Comparison of ENCODE assay signal across 27 cellular contexts in genomic region chr22:49087716-49088660, GRCh38.
"Had no signal": no experiment of that assay in that cellular context is flagged by ENCODE, and none has a peak within 500 bp of the region (broad histone marks: within the 10 kb centered on the region; RNA-seq: fewer than 3 reads in every experiment).

No MANE protein-coding gene starts in this region.

- H3K27ac ChIP-seq: adrenal gland, body of pancreas, cardiac muscle cell, epithelial cell of prostate, esophagus squamous epithelium, prostate gland, vagina had no signal

- H3K9me3 Mint-ChIP-seq: activated B cell treated with CpG ODN at 0.5 μM for 24 hours; activated CD8-positive, alpha-beta T cell treated with anti-CD3 and anti-CD28 coated beads for 36 hours; activated naive CD4-positive, alpha-beta T cell treated with anti-CD3 and anti-CD28 coated beads, Interleukin-2, amount 50 U/mL, for 24 hours; activated T-cell treated with anti-CD3 and anti-CD28 coated beads, Interleukin-2, amount 50 U/mL, for 4 hours; activated T-helper 17 cell treated with anti-CD3 and anti-CD28 coated beads, Interleukin-2, amount 50 U/mL, for 72 hours; naive thymus-derived CD8-positive, alpha-beta T cell; stimulated activated memory B cell treated with anti-CD40 and anti-IgM and Interleukin-4, amounts not matched to agents 10 μg/mL and 1 μg/mL and 100 μg/mL, for 72 hours; stimulated activated naive CD8-positive, alpha-beta T cell treated with anti-CD3 and anti-CD28 coated beads, Interleukin-15, amount 100 ng/mL, for 72 hours; T-helper 2 cell treated with Interferon-gamma antibody and Interleukin-4, amounts not matched to agents 5 μg/mL and 100 μg/mL, for 36 hours; type B pancreatic cell had no signal

- H3K27me3 Mint-ChIP-seq: activated B cell treated with CpG ODN at 0.5 μM for 24 hours; activated CD8-positive, alpha-beta T cell treated with anti-CD3 and anti-CD28 coated beads for 36 hours; activated T-helper 17 cell treated with anti-CD3 and anti-CD28 coated beads, Interleukin-2, amount 50 U/mL, for 72 hours had no signal

- H3K4me1 ChIP-seq: adrenal gland, body of pancreas, prostate gland, vagina had no signal

- H3K4me1 Mint-ChIP-seq: activated B cell treated with CpG ODN at 0.5 μM for 24 hours; activated naive CD4-positive, alpha-beta T cell treated with anti-CD3 and anti-CD28 coated beads, Interleukin-2, amount 50 U/mL, for 24 hours; activated T-helper 17 cell treated with anti-CD3 and anti-CD28 coated beads, Interleukin-2, amount 50 U/mL, for 72 hours; naive thymus-derived CD8-positive, alpha-beta T cell; stimulated activated memory B cell treated with anti-CD40 and anti-IgM and Interleukin-4, amounts not matched to agents 10 μg/mL and 1 μg/mL and 100 μg/mL, for 72 hours; stimulated activated naive CD8-positive, alpha-beta T cell treated with anti-CD3 and anti-CD28 coated beads, Interleukin-15, amount 100 ng/mL, for 72 hours had no signal

- H3K36me3 Mint-ChIP-seq: activated naive CD4-positive, alpha-beta T cell treated with anti-CD3 and anti-CD28 coated beads, Interleukin-2, amount 50 U/mL, for 24 hours; naive thymus-derived CD8-positive, alpha-beta T cell; stimulated activated memory B cell treated with anti-CD40 and anti-IgM and Interleukin-4, amounts not matched to agents 10 μg/mL and 1 μg/mL and 100 μg/mL, for 72 hours; type B pancreatic cell had no signal

- H3K36me3 ChIP-seq: adrenal gland, cardiac muscle cell, esophagus squamous epithelium, prostate gland, vagina had no signal

- H3K4me3 ChIP-seq: adrenal gland, body of pancreas, cardiac muscle cell, esophagus squamous epithelium, prostate gland, vagina had no signal

- H3K4me3 Mint-ChIP-seq: activated B cell treated with CpG ODN at 0.5 μM for 24 hours; activated CD8-positive, alpha-beta T cell treated with anti-CD3 and anti-CD28 coated beads for 36 hours; activated naive CD4-positive, alpha-beta T cell treated with anti-CD3 and anti-CD28 coated beads, Interleukin-2, amount 50 U/mL, for 24 hours; activated T-cell treated with anti-CD3 and anti-CD28 coated beads, Interleukin-2, amount 50 U/mL, for 4 hours; activated T-helper 17 cell treated with anti-CD3 and anti-CD28 coated beads, Interleukin-2, amount 50 U/mL, for 72 hours; naive thymus-derived CD8-positive, alpha-beta T cell; stimulated activated memory B cell treated with anti-CD40 and anti-IgM and Interleukin-4, amounts not matched to agents 10 μg/mL and 1 μg/mL and 100 μg/mL, for 72 hours; stimulated activated naive CD8-positive, alpha-beta T cell treated with anti-CD3 and anti-CD28 coated beads, Interleukin-15, amount 100 ng/mL, for 72 hours; T-helper 2 cell treated with Interferon-gamma antibody and Interleukin-4, amounts not matched to agents 5 μg/mL and 100 μg/mL, for 36 hours; type B pancreatic cell had no signal

- FAIRE-seq: small intestine had no signal

- H3K27ac Mint-ChIP-seq: activated B cell treated with CpG ODN at 0.5 μM for 24 hours; activated CD8-positive, alpha-beta T cell treated with anti-CD3 and anti-CD28 coated beads for 36 hours; activated naive CD4-positive, alpha-beta T cell treated with anti-CD3 and anti-CD28 coated beads, Interleukin-2, amount 50 U/mL, for 24 hours; activated T-helper 17 cell treated with anti-CD3 and anti-CD28 coated beads, Interleukin-2, amount 50 U/mL, for 72 hours; naive thymus-derived CD8-positive, alpha-beta T cell; stimulated activated memory B cell treated with anti-CD40 and anti-IgM and Interleukin-4, amounts not matched to agents 10 μg/mL and 1 μg/mL and 100 μg/mL, for 72 hours; T-helper 2 cell treated with Interferon-gamma antibody and Interleukin-4, amounts not matched to agents 5 μg/mL and 100 μg/mL, for 36 hours; type B pancreatic cell had no signal

- H3K9me3 ChIP-seq: adrenal gland, body of pancreas, esophagus squamous epithelium, prostate gland, vagina had no signal

- H3K27me3 ChIP-seq: body of pancreas, cardiac muscle cell, vagina had no signal

- DNase-seq: activated B cell treated with CpG ODN at 0.5 μM for 24 hours; activated CD4-positive, alpha-beta T cell treated with anti-CD3 and anti-CD28 coated beads, Interleukin-2, amount 50 U/mL, for 1 hour; activated CD8-positive, alpha-beta T cell treated with anti-CD3 and anti-CD28 coated beads for 36 hours; activated gamma-delta T cell treated with Interleukin-2 at 50 U/mL for 16 hours; activated T-cell treated with anti-CD3 and anti-CD28 coated beads, Interleukin-2, amount 50 U/mL, for 4 hours; adrenal gland; body of pancreas; esophagus squamous epithelium; foreskin melanocyte; islet precursor cell; small intestine; stimulated activated CD4-positive, alpha-beta T cell treated with anti-CD3 and anti-CD28 coated beads, Interleukin-1b, Interleukin-23, amount 100 ng/mL, for 48 hours; stimulated activated CD4-positive, alpha-beta T cell treated with anti-CD3 and anti-CD28 coated beads, Interleukin-4, amount 100 ng/mL, for 4 hours; stimulated activated CD8-positive, alpha-beta memory T cell treated with anti-CD3 and anti-CD28 coated beads, Interleukin-4, amount 100 ng/mL, for 48 hours; stimulated activated naive CD8-positive, alpha-beta T cell treated with anti-CD3 and anti-CD28 coated beads, Interleukin-15, amount 100 ng/mL, for 72 hours; substantia nigra; T-helper 1 cell had no signal
